8 cellular contexts compared by ENCODE assay signal in the genomic region with DNA sequence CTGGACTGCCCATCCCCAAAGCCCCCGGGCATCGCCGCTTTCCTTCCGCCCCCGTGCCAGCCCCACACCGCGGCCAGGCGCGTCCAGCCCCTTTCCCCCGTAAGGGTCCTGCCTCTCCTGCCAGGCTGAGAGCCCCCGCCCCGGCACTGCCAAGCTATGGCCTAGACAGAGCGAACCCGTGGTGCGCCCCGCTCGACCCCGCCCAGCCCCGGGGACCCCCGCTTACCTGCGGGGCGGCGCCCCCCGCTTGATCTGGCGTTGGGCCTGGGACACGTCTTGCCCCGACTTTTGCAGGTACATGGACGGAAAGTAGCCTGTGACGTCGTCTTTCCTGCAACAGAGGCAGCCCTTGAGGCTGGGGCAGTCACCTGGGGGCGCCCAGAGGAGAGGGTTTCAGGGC.
DNase-seq lines count a peak whose midpoint lies in the region; ATAC-seq and TF ChIP-seq lines count a peak whose summit lies in the region.
"Not testable (repeated sequence)": the region's sequence is repeated elsewhere in the genome, so short reads cannot be mapped to it uniquely, and the experiment has no call there.

No MANE protein-coding gene starts in this region.

- intact Hi-C loops in dorsolateral prefrontal cortex (cut with DNase I); naive thymus-derived CD4-positive, alpha-beta T cell (cut with micrococcal nuclease); sigmoid colon (cut with DNase I); upper lobe of right lung (cut with DNase I): not testable (repeated sequence)

- H3K9ac ChIP-seq in SU-DHL-6 (ENCODE audit: low read length), result peak overlapping the region; percentile 24; the same call in 1 of the 2 replicates

- peak; percentile 62 for DNase-seq in activated CD8-positive, alpha-beta memory T cell treated with anti-CD3 and anti-CD28 coated beads for 24 hours
- DNase-seq in dorsolateral prefrontal cortex (peak in 1 of 10 donors; percentile 22), sigmoid colon (peak; percentile 48)
- DNase-seq in hepatocyte (ENCODE audit: low spot score); upper lobe of right lung: not testable (repeated sequence)
- DNase-seq in naive thymus-derived CD4-positive, alpha-beta T cell, result peak in 6 of 9 donors; percentile 3 to 21 (median 10)

- TF ChIP-seq EP300 in sigmoid colon (IDR thresholded peaks at IDR 0.05), result not testable (repeated sequence)

- not testable (repeated sequence) for H4K20me1 ChIP-seq in DOHH2 (ENCODE audit: control insufficient read depth, insufficient read depth, low read depth, low read length); SU-DHL-6 (ENCODE audit: low read depth, low read length); hepatocyte (ENCODE audit: insufficient read depth, poor library complexity, severe bottlenecking)

- H3K4me1 Mint-ChIP-seq in naive thymus-derived CD4-positive, alpha-beta T cell, result not testable (repeated sequence)

- not testable (repeated sequence) for H2AFZ ChIP-seq in SU-DHL-6 (ENCODE audit: low read depth, low read length, severe bottlenecking); hepatocyte

- not testable (repeated sequence) for H3K27me3 Mint-ChIP-seq in naive thymus-derived CD4-positive, alpha-beta T cell

- WGBS in hepatocyte (ENCODE audit: low lambda C conversion rate, missing lambda C conversion rate), result 20% methylated on average over 2 of the region's 31 CpGs
- WGBS in sigmoid colon, 2 donors, result 5 to 16% methylated on average over 21 to 22 of the region's 31 CpGs

- not testable (repeated sequence) for ATAC-seq in naive thymus-derived CD4-positive, alpha-beta T cell; upper lobe of right lung

- CTCF ChIA-PET in naive thymus-derived CD4-positive, alpha-beta T cell (lab: Charles Lee), result not testable (repeated sequence)

- TF ChIP-seq POLR2A in sigmoid colon (IDR thresholded peaks at IDR 0.05), result not testable (repeated sequence)

- H3K27me3 ChIP-seq in DOHH2 (ENCODE audit: control insufficient read depth, low read length); SU-DHL-6 (ENCODE audit: low read length); dorsolateral prefrontal cortex; hepatocyte; naive thymus-derived CD4-positive, alpha-beta T cell (ENCODE audit: control insufficient read depth in 2 of 2, insufficient read depth in 2 of 2, low read length in 2 of 2); sigmoid colon; upper lobe of right lung: not testable (repeated sequence)

- H3K4me1 ChIP-seq in DOHH2 (ENCODE audit: control insufficient read depth, low read length); hepatocyte (ENCODE audit: insufficient read depth); naive thymus-derived CD4-positive, alpha-beta T cell (ENCODE audit: control insufficient read depth in 2 of 2, insufficient read depth in 2 of 2, low read length in 2 of 2); sigmoid colon; upper lobe of right lung: not testable (repeated sequence)

- H3K9me3 Mint-ChIP-seq in naive thymus-derived CD4-positive, alpha-beta T cell, result not testable (repeated sequence)

- not testable (repeated sequence) for TF ChIP-seq CTCF in DOHH2 (IDR thresholded peaks at IDR 0.05; ENCODE audit: low read depth, low read length, poor library complexity, severe bottlenecking); SU-DHL-6 (IDR thresholded peaks at IDR 0.05; ENCODE audit: insufficient read depth, low read length, poor library complexity, severe bottlenecking); dorsolateral prefrontal cortex (IDR thresholded peaks at IDR 0.05 in 54 of 56, conservative IDR thresholded peaks at IDR 0.05 in 2 of 56; ENCODE audit: low read depth in 1 of 56, partially characterized antibody in 56 of 56); hepatocyte (IDR thresholded peaks at IDR 0.05; ENCODE audit: poor library complexity); sigmoid colon (IDR thresholded peaks at IDR 0.05); upper lobe of right lung (IDR thresholded peaks at IDR 0.05)

- not testable (repeated sequence) for H3K79me2 ChIP-seq in DOHH2 (ENCODE audit: control insufficient read depth, low read length); SU-DHL-6 (ENCODE audit: insufficient read depth, low read length); hepatocyte

- H3K4me2 ChIP-seq in DOHH2 (ENCODE audit: low read length) (peak overlapping the region; percentile 42; the same call in 1 of the 2 replicates), SU-DHL-6 (ENCODE audit: low read depth, low read length, poor library complexity, severe bottlenecking) (peak overlapping the region; percentile 33), hepatocyte (peak overlapping the region; percentile 56)

- H3K4me3 Mint-ChIP-seq in naive thymus-derived CD4-positive, alpha-beta T cell, result peak overlapping the region in 9 of 10 donors; percentile 36 to 70 (median 47)

- not testable (repeated sequence) for H3K36me3 ChIP-seq in DOHH2 (ENCODE audit: control insufficient read depth, low read length); SU-DHL-6 (ENCODE audit: low read length); hepatocyte (replicated peaks; ENCODE audit: insufficient read depth, low read depth); naive thymus-derived CD4-positive, alpha-beta T cell (ENCODE audit: control insufficient read depth in 2 of 3, insufficient read depth in 3 of 3, low read length in 3 of 3); sigmoid colon; upper lobe of right lung

- 0 out of 2 replicates have a peak overlapping the region, but pooled peaks have one; percentile 39 for H3K4me3 ChIP-seq in DOHH2 (ENCODE audit: low read length)
- not testable (repeated sequence) for H3K4me3 ChIP-seq in SU-DHL-6 (ENCODE audit: insufficient read depth, low read length, poor library complexity, severe bottlenecking); hepatocyte; naive thymus-derived CD4-positive, alpha-beta T cell (ENCODE audit: low read length)
- peak overlapping the region in 34 of 59 donors; percentile 17 to 66 (median 56) for H3K4me3 ChIP-seq in dorsolateral prefrontal cortex
- peak overlapping the region in 3 of 4 donors; percentile 39 to 42 (median 40) for H3K4me3 ChIP-seq in sigmoid colon
- H3K4me3 ChIP-seq in upper lobe of right lung, result peak overlapping the region; percentile 40

- H3K36me3 Mint-ChIP-seq in naive thymus-derived CD4-positive, alpha-beta T cell, result not testable (repeated sequence)

- H3K9me3 ChIP-seq in DOHH2 (ENCODE audit: control insufficient read depth, insufficient read depth, low read length); SU-DHL-6 (ENCODE audit: insufficient read depth, low read length); hepatocyte (ENCODE audit: low read depth); naive thymus-derived CD4-positive, alpha-beta T cell (ENCODE audit: control insufficient read depth in 2 of 3, low read length in 3 of 3); sigmoid colon; upper lobe of right lung: not testable (repeated sequence)

- H3K27ac ChIP-seq in DOHH2 (ENCODE audit: low read depth, low read length); dorsolateral prefrontal cortex; hepatocyte; naive thymus-derived CD4-positive, alpha-beta T cell (ENCODE audit: low read depth, low read length); sigmoid colon; upper lobe of right lung: not testable (repeated sequence)
- peak overlapping the region; percentile 47; the same call in 1 of the 2 replicates for H3K27ac ChIP-seq in SU-DHL-6 (ENCODE audit: low read depth, low read length)

- H3F3A ChIP-seq in DOHH2 (ENCODE audit: control insufficient read depth, insufficient read depth); SU-DHL-6 (ENCODE audit: insufficient read depth): not testable (repeated sequence)

- POLR2A ChIA-PET in naive thymus-derived CD4-positive, alpha-beta T cell (lab: Charles Lee), result not testable (repeated sequence)

- H3K9me2 ChIP-seq in DOHH2 (replicated peaks; ENCODE audit: control insufficient read depth, low read length); SU-DHL-6 (replicated peaks; ENCODE audit: insufficient read depth, low read length); hepatocyte (replicated peaks; ENCODE audit: insufficient read depth): not testable (repeated sequence)

- peak overlapping the region in 1 of 9 donors; percentile 43 for H3K27ac Mint-ChIP-seq in naive thymus-derived CD4-positive, alpha-beta T cell
